Comparison of ENCODE assay signal across 1 cellular context in the genomic region with DNA sequence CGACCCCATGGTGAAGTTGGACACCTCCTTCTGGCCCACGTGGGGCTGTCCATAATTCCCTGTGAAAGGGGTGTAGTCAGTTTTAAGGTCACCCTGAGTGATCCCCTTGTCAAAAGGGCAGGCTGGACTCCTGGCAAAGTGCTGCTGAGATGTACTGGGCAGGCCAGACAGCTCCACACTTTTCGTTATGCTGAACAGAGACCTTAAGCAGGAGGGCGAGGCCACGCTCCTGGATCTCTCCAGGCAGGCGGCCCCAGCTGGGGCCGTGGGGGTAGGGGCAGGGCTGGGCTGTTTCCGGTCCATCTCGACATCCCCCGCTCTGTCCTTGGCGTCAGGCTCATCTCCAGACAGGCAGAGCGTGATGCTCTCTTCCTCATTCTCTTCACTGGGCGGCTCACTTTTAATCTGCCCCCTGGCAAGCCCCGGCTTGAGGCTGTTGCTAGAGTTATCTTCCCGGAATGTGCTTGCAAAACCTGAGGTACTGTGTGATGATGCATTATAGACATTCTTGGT.
TF ChIP-seq lines count a peak whose summit lies in the region.

No MANE protein-coding gene starts in this region.

TF ChIP-seq in H1, 55 proteins besides CTCF, POLR2A, EP300 and RAD21:
- TF ChIP-seq POU5F1 (IDR thresholded peaks at IDR 0.05; ENCODE audit: low read depth, low read length) (no peak), TEAD4 (IDR thresholded peaks at IDR 0.05; ENCODE audit: low read depth, low read length) (no peak), RXRA (IDR thresholded peaks at IDR 0.05; ENCODE audit: insufficient read depth, low read depth, low read length) (no peak), POLR2AphosphoS5 (IDR thresholded peaks at IDR 0.05; ENCODE audit: low read depth, low read length) (no peak), SP4 (IDR thresholded peaks at IDR 0.05; ENCODE audit: low read length) (no peak), RBBP5 (IDR thresholded peaks at IDR 0.05; ENCODE audit: borderline replicate concordance, low read depth, low read length) (no peak), BACH1 (IDR thresholded peaks at IDR 0.05; ENCODE audit: low read length) (no peak), SUZ12 (IDR thresholded peaks at IDR 0.05; ENCODE audit: low read length) (no peak), KDM1A (IDR thresholded peaks at IDR 0.05; ENCODE audit: borderline replicate concordance, low read length) (no peak), CHD1 (IDR thresholded peaks at IDR 0.05; ENCODE audit: low read depth, low read length) (no peak), NANOG (IDR thresholded peaks at IDR 0.05; ENCODE audit: insufficient read depth, low read depth, low read length, poor library complexity, severe bottlenecking) (no peak), CBX8 (IDR thresholded peaks at IDR 0.05; ENCODE audit: borderline replicate concordance, low read depth, low read length) (no peak), HDAC6 (IDR thresholded peaks at IDR 0.05; ENCODE audit: low read depth, low read length) (no peak), BCL11A (IDR thresholded peaks at IDR 0.05; ENCODE audit: low read depth in 2 of 2, low read length in 2 of 2) (no peak), MAFK (IDR thresholded peaks at IDR 0.05; ENCODE audit: low read depth, low read length) (no peak), BRCA1 (IDR thresholded peaks at IDR 0.05; ENCODE audit: low read depth, low read length) (no peak), JUN (IDR thresholded peaks at IDR 0.05; ENCODE audit: low read depth, low read length) (no peak)
- TF ChIP-seq, protein P1, sequence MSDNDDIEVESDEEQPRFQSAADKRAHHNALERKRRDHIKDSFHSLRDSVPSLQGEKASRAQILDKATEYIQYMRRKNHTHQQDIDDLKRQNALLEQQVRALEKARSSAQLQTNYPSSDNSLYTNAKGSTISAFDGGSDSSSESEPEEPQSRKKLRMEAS (IDR thresholded peaks at IDR 0.05), result no peak
TF ChIP-seq in H1: peak in this region for 0.
